In the genomic region with DNA sequence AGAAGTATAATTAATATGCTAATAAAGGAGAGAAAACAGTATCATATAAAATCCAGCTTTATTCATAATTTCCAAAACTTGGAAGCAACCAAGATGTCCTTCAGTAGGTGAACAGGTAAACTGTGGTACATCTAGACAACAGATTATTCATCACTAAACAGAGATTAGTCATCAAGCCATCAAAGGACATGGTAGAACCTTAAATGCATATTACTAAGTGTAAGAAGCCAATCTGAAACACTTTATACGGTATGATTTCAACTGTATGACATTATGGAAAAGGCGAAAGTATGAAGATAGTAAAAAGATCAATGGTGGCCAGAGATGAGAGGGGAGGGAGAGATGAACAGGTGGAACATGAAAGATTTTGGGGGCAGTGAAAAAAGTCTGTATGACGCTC, we compare ENCODE assay signal across 12 cellular contexts.
DNase-seq lines count a peak whose midpoint lies in the region; ATAC-seq lines count a peak whose summit lies in the region.
"Had no signal": no experiment of that assay in that cellular context is flagged by ENCODE, and none has a peak within 500 bp of the region (broad histone marks: within the 10 kb centered on the region; RNA-seq: fewer than 3 reads in every experiment).

No MANE protein-coding gene starts in this region.

- no peak for DNase-seq in activated T-cell treated with anti-CD3 and anti-CD28 coated beads, Interleukin-2, amount 50 U/mL, for 72 hours
- no peak for DNase-seq in activated T-cell treated with anti-CD3 and anti-CD28 coated beads, Interleukin-2, amount 50 U/mL, for 48 hours
- no peak for DNase-seq in activated naive CD8-positive, alpha-beta T cell treated with anti-CD3 and anti-CD28 coated beads, Interleukin-2, amount 50 U/mL, for 24 hours
- DNase-seq in stimulated activated naive CD8-positive, alpha-beta T cell treated with anti-CD3 and anti-CD28 coated beads, Interleukin-15, Interleukin-2, amounts not matched to agents 100 U/mL and 50 U/mL, for 24 hours: no peak
- DNase-seq in AML-193 (lab: John Stamatoyannopoulos, UW) (no peak), MG63 (no peak)
- DNase-seq: ACHN; Caco-2; CD4-positive, alpha-beta T cell had no signal

- no peaks in the 10 kb centered on the region for H3K27me3 ChIP-seq in MG63

- H3K27ac Mint-ChIP-seq in activated T-cell treated with anti-CD3 and anti-CD28 coated beads, Interleukin-2, amount 50 U/mL, for 72 hours: peak overlapping the region; percentile 1
- peak overlapping the region; percentile 52 for H3K27ac Mint-ChIP-seq in activated T-helper 17 cell treated with anti-CD3 and anti-CD28 coated beads, Interleukin-2, amount 50 U/mL, for 72 hours
- H3K27ac Mint-ChIP-seq in activated naive CD8-positive, alpha-beta T cell treated with anti-CD3 and anti-CD28 coated beads, Interleukin-2, amount 50 U/mL, for 24 hours: no peak overlapping the region
- H3K27ac Mint-ChIP-seq: CD4-positive, alpha-beta T cell had no signal

- H3K36me3 Mint-ChIP-seq in activated T-cell treated with anti-CD3 and anti-CD28 coated beads, Interleukin-2, amount 50 U/mL, for 72 hours (ENCODE audit: insufficient read depth in 2 of 2): no peaks in the 10 kb centered on the region
- no peaks in the 10 kb centered on the region for H3K36me3 Mint-ChIP-seq in activated T-helper 17 cell treated with anti-CD3 and anti-CD28 coated beads, Interleukin-2, amount 50 U/mL, for 72 hours (ENCODE audit: low read depth)
- no peaks in the 10 kb centered on the region for H3K36me3 Mint-ChIP-seq in activated naive CD8-positive, alpha-beta T cell treated with anti-CD3 and anti-CD28 coated beads, Interleukin-2, amount 50 U/mL, for 24 hours (ENCODE audit: low read depth)

- H3K27me3 Mint-ChIP-seq in activated T-cell treated with anti-CD3 and anti-CD28 coated beads, Interleukin-2, amount 50 U/mL, for 72 hours (ENCODE audit: low read depth): no peaks in the 10 kb centered on the region
- H3K27me3 Mint-ChIP-seq in activated T-helper 17 cell treated with anti-CD3 and anti-CD28 coated beads, Interleukin-2, amount 50 U/mL, for 72 hours: no peaks in the 10 kb centered on the region
- H3K27me3 Mint-ChIP-seq in activated naive CD8-positive, alpha-beta T cell treated with anti-CD3 and anti-CD28 coated beads, Interleukin-2, amount 50 U/mL, for 24 hours: no peaks in the 10 kb centered on the region
- H3K27me3 Mint-ChIP-seq: CD4-positive, alpha-beta T cell had no signal

- H3K36me3 ChIP-seq in MG63: no peaks in the 10 kb centered on the region
- H3K36me3 ChIP-seq: HAP-1 had no signal

- ATAC-seq in activated T-cell treated with anti-CD3 and anti-CD28 coated beads, Interleukin-2, amount 50 U/mL, for 72 hours (replicated peaks in 1 of 2): peak; percentile 90 to 94
- ATAC-seq in activated T-helper 17 cell treated with anti-CD3 and anti-CD28 coated beads, Interleukin-2, amount 50 U/mL, for 72 hours (replicated peaks): peak; percentile 90
- ATAC-seq in activated naive CD8-positive, alpha-beta T cell treated with anti-CD3 and anti-CD28 coated beads, Interleukin-2, amount 50 U/mL, for 24 hours: peak; percentile 61
- ATAC-seq in stimulated activated naive CD8-positive, alpha-beta T cell treated with anti-CD3 and anti-CD28 coated beads, Interleukin-15, Interleukin-2, amounts not matched to agents 100 U/mL and 50 U/mL, for 24 hours: peak; percentile 40
- ATAC-seq: HepG2 had no signal

- H3K4me3 ChIP-seq in MG63: no peak overlapping the region
- H3K4me3 ChIP-seq: HAP-1 had no signal

- H3K4me1 Mint-ChIP-seq in activated T-cell treated with anti-CD3 and anti-CD28 coated beads, Interleukin-2, amount 50 U/mL, for 72 hours (ENCODE audit: low read depth): peaks cover 13% of the 10 kb centered on the region
- peaks cover 6% of the 10 kb centered on the region for H3K4me1 Mint-ChIP-seq in activated T-helper 17 cell treated with anti-CD3 and anti-CD28 coated beads, Interleukin-2, amount 50 U/mL, for 72 hours
- peaks cover 10% of the 10 kb centered on the region for H3K4me1 Mint-ChIP-seq in activated naive CD8-positive, alpha-beta T cell treated with anti-CD3 and anti-CD28 coated beads, Interleukin-2, amount 50 U/mL, for 24 hours

- no peak overlapping the region for H3K4me3 Mint-ChIP-seq in activated T-cell treated with anti-CD3 and anti-CD28 coated beads, Interleukin-2, amount 50 U/mL, for 72 hours
- no peak overlapping the region for H3K4me3 Mint-ChIP-seq in activated T-helper 17 cell treated with anti-CD3 and anti-CD28 coated beads, Interleukin-2, amount 50 U/mL, for 72 hours
- no peak overlapping the region for H3K4me3 Mint-ChIP-seq in activated naive CD8-positive, alpha-beta T cell treated with anti-CD3 and anti-CD28 coated beads, Interleukin-2, amount 50 U/mL, for 24 hours
- H3K4me3 Mint-ChIP-seq: CD4-positive, alpha-beta T cell had no signal

- peaks cover 0 to 3% of the 10 kb centered on the region in 2 donors for H3K9me3 Mint-ChIP-seq in activated T-cell treated with anti-CD3 and anti-CD28 coated beads, Interleukin-2, amount 50 U/mL, for 72 hours
- H3K9me3 Mint-ChIP-seq in activated T-helper 17 cell treated with anti-CD3 and anti-CD28 coated beads, Interleukin-2, amount 50 U/mL, for 72 hours: peaks cover 5% of the 10 kb centered on the region
- peaks cover 4% of the 10 kb centered on the region for H3K9me3 Mint-ChIP-seq in activated naive CD8-positive, alpha-beta T cell treated with anti-CD3 and anti-CD28 coated beads, Interleukin-2, amount 50 U/mL, for 24 hours
- H3K9me3 Mint-ChIP-seq: CD4-positive, alpha-beta T cell had no signal

- no peaks in the 10 kb centered on the region for H3K9me3 ChIP-seq in MG63
- H3K9me3 ChIP-seq: Caco-2, HAP-1 had no signal

Comparison
In these comparisons a context has a peak if more than half of its experiments do, and no peak if none do; other contexts are left out.
1. ATAC-seq: peak in every context shown above with its lines; median percentile 92 in activated T-cell treated with anti-CD3 and anti-CD28 coated beads, Interleukin-2, amount 50 U/mL, for 72 hours; 90 in activated T-helper 17 cell treated with anti-CD3 and anti-CD28 coated beads, Interleukin-2, amount 50 U/mL, for 72 hours; 61 in activated naive CD8-positive, alpha-beta T cell treated with anti-CD3 and anti-CD28 coated beads, Interleukin-2, amount 50 U/mL, for 24 hours; 40 in stimulated activated naive CD8-positive, alpha-beta T cell treated with anti-CD3 and anti-CD28 coated beads, Interleukin-15, Interleukin-2, amounts not matched to agents 100 U/mL and 50 U/mL, for 24 hours.